7 cellular contexts compared by ENCODE assay signal in genomic region chr16:79408355-79408754, GRCh38.
"Had no signal": no experiment of that assay in that cellular context is flagged by ENCODE, and none has a peak within 500 bp of the region (broad histone marks: within the 10 kb centered on the region; RNA-seq: fewer than 3 reads in every experiment).

No MANE protein-coding gene starts in this region.

- ATAC-seq: HepG2 had no signal

- H3K9ac ChIP-seq: KMS-11 had no signal

- H3K27ac ChIP-seq: HL-60, KMS-11 had no signal

- H3K4me3 Mint-ChIP-seq: IgD-negative memory B cell had no signal

- DNase-seq: IMR-90, KBM-7, KG1 had no signal

- FAIRE-seq: HepG2 had no signal

- H3K4me2 ChIP-seq: KMS-11 had no signal

- H3K27ac Mint-ChIP-seq: IgD-negative memory B cell had no signal

- H3K36me3 Mint-ChIP-seq: IgD-negative memory B cell had no signal
